In the genomic region with DNA sequence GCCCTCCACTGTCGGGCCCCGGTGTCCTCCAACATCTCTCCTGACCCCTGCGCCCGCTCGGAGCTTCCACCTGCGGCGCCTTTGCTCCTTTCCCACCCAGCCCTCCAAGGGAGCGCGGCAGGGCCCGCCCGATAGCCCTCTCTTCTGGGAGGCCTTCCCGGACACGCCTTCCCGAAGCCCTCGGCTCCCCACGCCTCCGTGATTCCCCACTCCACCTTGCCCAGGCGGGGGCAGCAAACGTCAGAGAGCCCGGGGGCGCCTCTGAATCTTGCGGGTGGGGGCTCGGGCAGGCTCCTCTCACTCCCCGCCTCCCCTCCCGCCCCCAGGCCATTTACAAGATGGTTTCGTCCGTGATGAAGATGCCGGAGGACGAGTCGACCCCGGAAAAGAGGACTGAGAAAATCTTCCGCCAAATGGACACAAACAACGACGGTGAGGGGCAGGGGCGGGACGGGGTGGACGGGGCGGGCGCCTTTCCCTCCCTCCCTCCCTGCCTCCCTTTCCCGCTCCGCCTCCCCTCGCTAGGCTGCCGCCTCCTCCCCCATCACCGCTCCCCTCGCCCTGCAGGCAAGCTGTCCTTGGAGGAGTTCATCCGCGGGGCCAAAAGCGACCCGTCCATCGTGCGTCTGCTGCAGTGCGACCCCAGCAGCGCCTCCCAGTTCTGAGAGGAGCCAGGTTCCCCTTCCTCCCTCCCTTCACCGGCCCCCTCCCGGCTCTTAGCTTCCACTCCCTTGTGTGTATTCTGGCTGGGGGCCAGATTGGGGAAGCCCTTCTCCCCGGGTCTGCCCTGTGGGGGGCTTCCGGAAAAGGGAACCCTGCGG, we compare ENCODE assay signal across 8 cellular contexts. TPM values are rescaled to one million over a fixed set of nuclear protein-coding genes. Genes with fewer than 3 reads are reported as not detected.
DNase-seq lines count a peak whose midpoint lies in the region; ATAC-seq, FAIRE-seq and TF ChIP-seq lines count a peak whose summit lies in the region.

No MANE protein-coding gene starts in this region.

- no TSS peak for BruUV-seq in MCF 10A (replicated peaks; lab: Mats Ljungman, UMichigan)

- POLR2A ChIA-PET in MCF 10A (lab: Yijun Ruan, JAX): interaction anchor here (0.7 kb wide), 1 partner anchor 13 kb away, joined by 3 read pairs; no protein-coding TSS in a partner anchor

- H3K4me1 ChIP-seq in breast epithelium: peaks cover 0 to 4% of the 10 kb centered on the region in 2 donors

- H3K27ac ChIP-seq in breast epithelium (peak overlapping the region in 1 of 2 donors; percentile 80), WERI-Rb-1 (peak overlapping the region; percentile 95)

- H3K36me3 Mint-ChIP-seq in MCF 10A (ENCODE audit: insufficient read depth, unreplicated experiment) (no peaks in the 10 kb centered on the region), neural crest cell (ENCODE audit: low read depth) (no peaks in the 10 kb centered on the region)

- peak overlapping the region; percentile 40 to 81 (median 60) for H3K4me3 ChIP-seq in breast epithelium
- peak overlapping the region; percentile 70 for H3K4me3 ChIP-seq in WERI-Rb-1 (ENCODE audit: low read depth, low read length)
- peak overlapping the region; percentile 60 for H3K4me3 ChIP-seq in fibroblast of villous mesenchyme (ENCODE audit: low read depth, low read length)

- CTCF ChIA-PET in MCF 10A (lab: Yijun Ruan, JAX): interaction anchor here (0.6 to 1.9 kb wide), 3 partner anchors 17 to 373 kb away, joined by 3 to 9 read pairs (median 3); no protein-coding TSS in a partner anchor

- FAIRE-seq in HTR-8/SVneo (lab: Jason Lieb, UNC): no peak

- H3K27ac Mint-ChIP-seq in MCF 10A (ENCODE audit: low read depth, unreplicated experiment): no peak overlapping the region
- H3K27ac Mint-ChIP-seq in neural crest cell (ENCODE audit: unreplicated experiment): no peak overlapping the region

- H3K4me3 Mint-ChIP-seq in MCF 10A (ENCODE audit: unreplicated experiment) (no peak overlapping the region), neural crest cell (peak overlapping the region; percentile 61)

- DNase-seq in breast epithelium (ENCODE audit: low spot score in 2 of 2): no peak
- no peak for DNase-seq in MCF 10A (ENCODE audit: unreplicated experiment)
- peak; percentile 94 for DNase-seq in WERI-Rb-1
- DNase-seq in fibroblast of villous mesenchyme (ENCODE audit: low read depth): peak; percentile 21
- DNase-seq in neural crest cell (ENCODE audit: low read depth, low spot score): peak; percentile 39
- no peak for DNase-seq in GDM1 (lab: John Stamatoyannopoulos, UW)
- no peak for DNase-seq in HTR-8/SVneo (ENCODE audit: insufficient read length, low spot score)

- intact Hi-C loops in breast epithelium (cut with DNase I; ENCODE audit: low total_unique reads): no loop called here
- intact Hi-C loops in MCF 10A (cut with micrococcal nuclease): no loop called here

- H3K27me3 ChIP-seq in breast epithelium (peaks cover 0 to 8% of the 10 kb centered on the region in 2 donors), WERI-Rb-1 (ENCODE audit: insufficient read depth, low read depth, severe bottlenecking) (no peaks in the 10 kb centered on the region)

- H3K9me3 Mint-ChIP-seq in MCF 10A (ENCODE audit: unreplicated experiment) (no peaks in the 10 kb centered on the region), neural crest cell (no peaks in the 10 kb centered on the region)

- TF ChIP-seq POLR2A in breast epithelium (IDR thresholded peaks at IDR 0.05): no peak

- no peaks in the 10 kb centered on the region for H3K4me1 Mint-ChIP-seq in MCF 10A (ENCODE audit: insufficient read depth, unreplicated experiment)
- H3K4me1 Mint-ChIP-seq in neural crest cell: peaks cover 11% of the 10 kb centered on the region

- H3K27me3 Mint-ChIP-seq in MCF 10A (ENCODE audit: insufficient read depth, unreplicated experiment) (peaks cover 40% of the 10 kb centered on the region), neural crest cell (ENCODE audit: low read depth) (peaks cover 68% of the 10 kb centered on the region)

- ATAC-seq in GM19395 (IDR thresholded peaks at IDR 0.05; ENCODE audit: unreplicated experiment): no peak

- H3K36me3 ChIP-seq in breast epithelium: no peaks in the 10 kb centered on the region
- peaks cover 49% of the 10 kb centered on the region for H3K36me3 ChIP-seq in WERI-Rb-1

- TF ChIP-seq CTCF in breast epithelium (IDR thresholded peaks at IDR 0.05) (no peak), MCF 10A (IDR thresholded peaks at IDR 0.05; ENCODE audit: unreplicated experiment) (no peak), WERI-Rb-1 (IDR thresholded peaks at IDR 0.05; ENCODE audit: low read depth, low read length) (no peak), fibroblast of villous mesenchyme (IDR thresholded peaks at IDR 0.05; ENCODE audit: insufficient read depth, low read depth, low read length) (no peak), neural crest cell (conservative IDR thresholded peaks at IDR 0.05) (peak; percentile 51)

- H3K9me3 ChIP-seq in breast epithelium (no peaks in the 10 kb centered on the region), WERI-Rb-1 (ENCODE audit: severe bottlenecking) (no peaks in the 10 kb centered on the region)

RNA-seq across cellular contexts. Expression of gene HPCA, which starts 7.1 kb away (rescaled TPM):
- total RNA-seq in breast epithelium (1 to 10 TPM in 1 of 3 donors, not detected in 2; 2.0 TPM), MCF 10A (2022) (not detected in 2 replicates), fibroblast of villous mesenchyme (not detected in 2 replicates), neural crest cell (0.86 and 1.2 TPM in 2 replicates)

RNA-seq across cellular contexts. Expression of gene TMEM54, which starts 7.8 kb away (rescaled TPM):
- total RNA-seq in breast epithelium (100 to 1,000 TPM in 1 of 3 donors, 10 to 100 TPM in 2; 26.9 to 109 (median 94.8) TPM), MCF 10A (2022) (6.2 and 12.1 TPM in 2 replicates), fibroblast of villous mesenchyme (9.9 and 17.4 TPM in 2 replicates), neural crest cell (2.7 and 2.8 TPM in 2 replicates)

RNA-seq across cellular contexts. Expression of gene FNDC5, which starts 22.7 kb away (rescaled TPM):
- total RNA-seq in breast epithelium: under 1 TPM in 2 of 3 donors, not detected in 1; 0.59 to 0.96 TPM
- not detected in 2 replicates for total RNA-seq in MCF 10A (2022)
- total RNA-seq in fibroblast of villous mesenchyme: 0.43 and 0.64 TPM in 2 replicates
- 26.8 and 28.7 TPM in 2 replicates for total RNA-seq in neural crest cell

Comparison
In these comparisons a context has a peak if more than half of its experiments do, and no peak if none do; other contexts are left out.
1. DNase-seq: peak in WERI-Rb-1 (single experiment), fibroblast of villous mesenchyme (single experiment) and neural crest cell (single experiment); none in breast epithelium (0 of 2), MCF 10A (single experiment), GDM1 (single experiment) and HTR-8/SVneo (single experiment).
2. RNA of gene FNDC5, which starts 22.7 kb away (total RNA-seq): 26.8 to 28.7 TPM in neural crest cell; 0.59 to 0.96 TPM in breast epithelium, 0.43 to 0.64 TPM in fibroblast of villous mesenchyme and not detected in MCF 10A; every median in the first group is over 10 times any median in the second.
3. Peak in every context shown above with its lines, with median percentiles within 50 percentile points of each other: H3K4me3 ChIP-seq.